Comparison of ENCODE assay signal across 2 cellular contexts in genomic region chr2:96150791-96151594, GRCh38.
TF ChIP-seq lines count a peak whose summit lies in the region.

No MANE protein-coding gene starts in this region.

TF ChIP-seq in SK-N-SH, 30 proteins besides CTCF, POLR2A, EP300 and RAD21:
- TF ChIP-seq PBX3 (IDR thresholded peaks at IDR 0.05) (no peak), IRF3 (IDR thresholded peaks at IDR 0.05; ENCODE audit: low read depth, low read length) (no peak), TEAD4 (IDR thresholded peaks at IDR 0.05; ENCODE audit: borderline replicate concordance, insufficient read depth) (no peak), TAF1 (IDR thresholded peaks at IDR 0.05; ENCODE audit: borderline replicate concordance, low read depth, low read length) (no peak), FOXM1 (IDR thresholded peaks at IDR 0.05; ENCODE audit: low read depth) (no peak), FOXJ3 (CRISPR knock-in tag; IDR thresholded peaks at IDR 0.05) (no peak), RFX5 (IDR thresholded peaks at IDR 0.05; ENCODE audit: low read length) (no peak), MXI1 (IDR thresholded peaks at IDR 0.05; ENCODE audit: low read depth, low read length) (no peak), YY1 (IDR thresholded peaks at IDR 0.05; ENCODE audit: low read depth) (no peak), ZBTB33 (IDR thresholded peaks at IDR 0.05; ENCODE audit: borderline replicate concordance, low read depth) (no peak), RCOR1 (IDR thresholded peaks at IDR 0.05; ENCODE audit: low read length) (no peak), FOSL2 (IDR thresholded peaks at IDR 0.05; ENCODE audit: borderline replicate concordance, low read depth) (no peak), REST (IDR thresholded peaks at IDR 0.05; ENCODE audit: low read depth, low read length) (no peak)

TF ChIP-seq in SK-N-SH treated with all-trans-retinoic acid at 6 μM for 48 hours, 23 proteins besides CTCF, POLR2A, EP300 and RAD21 (continued from another document):
- no peak for TF ChIP-seq PATZ1 (CRISPR knock-in tag; IDR thresholded peaks at IDR 0.05; ENCODE audit: borderline replicate concordance)
- TF ChIP-seq TSHZ2 (CRISPR knock-in tag; IDR thresholded peaks at IDR 0.05), result no peak
- TF ChIP-seq BACH2 (CRISPR knock-in tag; IDR thresholded peaks at IDR 0.05; ENCODE audit: borderline replicate concordance), result no peak
- no peak for TF ChIP-seq POU6F1 (CRISPR knock-in tag; IDR thresholded peaks at IDR 0.05; ENCODE audit: borderline replicate concordance, low read depth)
- TF ChIP-seq GLIS3 (CRISPR knock-in tag; IDR thresholded peaks at IDR 0.05), result no peak
TF ChIP-seq in SK-N-SH treated with all-trans-retinoic acid at 6 μM for 48 hours: peak in this region for 0.
